ENCODE assay signal across 24 cellular contexts in the genomic region with DNA sequence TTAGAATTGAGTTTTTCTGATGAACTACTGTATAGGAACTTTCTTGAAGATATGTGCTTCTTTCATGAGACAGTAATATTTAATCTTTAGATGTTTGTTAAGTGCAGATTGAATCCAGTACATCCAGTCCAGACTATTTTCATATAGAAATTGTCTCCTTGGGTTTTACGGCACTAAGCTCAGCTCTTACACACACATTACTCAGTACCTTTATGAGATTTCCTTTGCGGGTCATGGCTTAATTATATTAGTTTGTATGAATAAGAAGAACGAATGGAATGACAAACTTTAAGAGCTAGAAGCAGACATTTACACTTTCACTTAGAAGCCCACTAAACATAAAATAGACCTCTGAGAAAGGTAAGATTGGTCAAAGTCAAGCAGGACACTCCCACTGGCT.
DNase-seq lines count a peak whose midpoint lies in the region; ATAC-seq and TF ChIP-seq lines count a peak whose summit lies in the region.
"Had no signal": no experiment of that assay in that cellular context is flagged by ENCODE, and none has a peak within 500 bp of the region (broad histone marks: within the 10 kb centered on the region; RNA-seq: fewer than 3 reads in every experiment).

No MANE protein-coding gene starts in this region.

- no peak overlapping the region for H3K4me3 Mint-ChIP-seq in activated T-cell treated with anti-CD3 and anti-CD28 coated beads, Interleukin-2, amount 50 U/mL, for 72 hours
- H3K4me3 Mint-ChIP-seq in activated T-cell treated with anti-CD3 and anti-CD28 coated beads, Interleukin-2, amount 50 U/mL, for 4 hours: no peak overlapping the region
- H3K4me3 Mint-ChIP-seq: CD14-positive monocyte; CD4-positive, alpha-beta memory T cell; CD4-positive, CD25-positive, alpha-beta regulatory T cell; CD8-positive, alpha-beta memory T cell had no signal

- H3K27me3 Mint-ChIP-seq in activated T-cell treated with anti-CD3 and anti-CD28 coated beads, Interleukin-2, amount 50 U/mL, for 72 hours (ENCODE audit: low read depth): no peaks in the 10 kb centered on the region
- no peaks in the 10 kb centered on the region for H3K27me3 Mint-ChIP-seq in activated T-cell treated with anti-CD3 and anti-CD28 coated beads, Interleukin-2, amount 50 U/mL, for 4 hours (ENCODE audit: low read depth)
- H3K27me3 Mint-ChIP-seq: CD4-positive, alpha-beta memory T cell; CD4-positive, CD25-positive, alpha-beta regulatory T cell; CD8-positive, alpha-beta memory T cell had no signal

- peaks cover 11% of the 10 kb centered on the region for H3K4me1 Mint-ChIP-seq in activated T-cell treated with anti-CD3 and anti-CD28 coated beads, Interleukin-2, amount 50 U/mL, for 72 hours (ENCODE audit: low read depth)
- no peaks in the 10 kb centered on the region for H3K4me1 Mint-ChIP-seq in activated T-cell treated with anti-CD3 and anti-CD28 coated beads, Interleukin-2, amount 50 U/mL, for 4 hours (ENCODE audit: low read depth)
- H3K4me1 Mint-ChIP-seq: CD14-positive monocyte; CD4-positive, alpha-beta memory T cell; CD4-positive, CD25-positive, alpha-beta regulatory T cell; CD8-positive, alpha-beta memory T cell had no signal

- intact Hi-C loops in IMR-90 (cut with micrococcal nuclease) (no loop called here), PC-3 (cut with micrococcal nuclease) (no loop called here), uterus (cut with DNase I; ENCODE audit: low total_unique reads) (no loop called here)

- H4K91ac ChIP-seq in IMR-90 (ENCODE audit: insufficient read depth, low read depth, low read length): peak overlapping the region; percentile 45; the same call in 1 of the 2 replicates

- H3K27ac ChIP-seq in IMR-90 (ENCODE audit: insufficient read depth, low read length) (no peak overlapping the region), PC-3 (ENCODE audit: low read length) (peak overlapping the region; percentile 3; the same call in 1 of the 2 replicates), osteoblast (ENCODE audit: low read depth, low read length) (no peak overlapping the region), uterus (no peak overlapping the region)
- H3K27ac ChIP-seq: 22Rv1, A549, BLaER1 had no signal

- POLR2A ChIA-PET in IMR-90 (lab: Charles Lee; ENCODE audit: unreplicated experiment) (no interaction called here), PC-3 (lab: Charles Lee; ENCODE audit: unreplicated experiment) (no interaction called here)

- TF ChIP-seq POLR2A in IMR-90 (IDR thresholded peaks at IDR 0.05; ENCODE audit: low read depth, low read length) (no peak), uterus (IDR thresholded peaks at IDR 0.05) (no peak)

- no peak for DNase-seq in activated T-cell treated with anti-CD3 and anti-CD28 coated beads, Interleukin-2, amount 50 U/mL, for 72 hours
- DNase-seq in activated T-cell treated with anti-CD3 and anti-CD28 coated beads, Interleukin-2, amount 50 U/mL, for 4 hours: no peak
- DNase-seq in IMR-90: no peak
- DNase-seq in PC-3: peak; percentile 62
- DNase-seq in osteoblast (ENCODE audit: insufficient read length, low spot score, missing footprints): peak; percentile 6
- DNase-seq in activated gamma-delta T cell treated with Interleukin-2 at 50 U/mL for 16 hours: no peak
- DNase-seq in AG08395 (ENCODE audit: low spot score): no peak
- no peak for DNase-seq in uterus
- DNase-seq: BE2C; C1 segment of cervical spinal cord; CD4-positive, alpha-beta memory T cell; CD4-positive, CD25-positive, alpha-beta regulatory T cell; CD8-positive, alpha-beta memory T cell; COR-L47; DMS 273 treated with DMSO at 0.1 percent for 48 hours; DMS153; DMS53; DMS79; DND-41; GF-D8 had no signal

- peaks cover 0 to 3% of the 10 kb centered on the region in 2 donors for H3K36me3 Mint-ChIP-seq in activated T-cell treated with anti-CD3 and anti-CD28 coated beads, Interleukin-2, amount 50 U/mL, for 72 hours (ENCODE audit: insufficient read depth in 2 of 2)
- no peaks in the 10 kb centered on the region for H3K36me3 Mint-ChIP-seq in activated T-cell treated with anti-CD3 and anti-CD28 coated beads, Interleukin-2, amount 50 U/mL, for 4 hours (ENCODE audit: insufficient read depth)
- H3K36me3 Mint-ChIP-seq: CD14-positive monocyte; CD4-positive, alpha-beta memory T cell; CD4-positive, CD25-positive, alpha-beta regulatory T cell; CD8-positive, alpha-beta memory T cell had no signal

- H3K4me3 ChIP-seq in IMR-90 (ENCODE audit: insufficient read depth, low read depth, low read length): no peak overlapping the region
- H3K4me3 ChIP-seq in PC-3 (ENCODE audit: low read length): no peak overlapping the region
- no peak overlapping the region for H3K4me3 ChIP-seq in osteoblast (ENCODE audit: insufficient read depth, low read length)
- no peak overlapping the region for H3K4me3 ChIP-seq in uterus
- H3K4me3 ChIP-seq: A549, BLaER1 had no signal

- H3K4ac ChIP-seq in IMR-90 (ENCODE audit: low read depth, low read length): no peak overlapping the region

- H3K36me3 ChIP-seq in IMR-90 (ENCODE audit: control insufficient read depth, insufficient read depth, low read length) (no peaks in the 10 kb centered on the region), PC-3 (ENCODE audit: low read depth, low read length) (no peaks in the 10 kb centered on the region), osteoblast (ENCODE audit: insufficient read depth, low read length) (no peaks in the 10 kb centered on the region), uterus (no peaks in the 10 kb centered on the region)
- H3K36me3 ChIP-seq: BE2C, BLaER1 had no signal

- no CpG with 5 or more reads among the region's 3 CpGs for WGBS in IMR-90 (ENCODE audit: extremely low coverage in 2 of 2, insufficient read length in 1 of 2), 2 experiments

- peaks cover 2 to 3% of the 10 kb centered on the region in 2 donors for H3K9me3 Mint-ChIP-seq in activated T-cell treated with anti-CD3 and anti-CD28 coated beads, Interleukin-2, amount 50 U/mL, for 72 hours
- H3K9me3 Mint-ChIP-seq in activated T-cell treated with anti-CD3 and anti-CD28 coated beads, Interleukin-2, amount 50 U/mL, for 4 hours: no peaks in the 10 kb centered on the region

- no peaks in the 10 kb centered on the region for H3K27me3 ChIP-seq in IMR-90 (ENCODE audit: control insufficient read depth, insufficient read depth, low read length)
- H3K27me3 ChIP-seq in PC-3 (ENCODE audit: low read length): no peaks in the 10 kb centered on the region
- H3K27me3 ChIP-seq in osteoblast (ENCODE audit: insufficient read depth, low read length): no peaks in the 10 kb centered on the region
- H3K27me3 ChIP-seq in uterus: no peaks in the 10 kb centered on the region
- H3K27me3 ChIP-seq: BE2C, BLaER1 had no signal

- no peak overlapping the region for H4K5ac ChIP-seq in IMR-90 (ENCODE audit: low read depth, low read length)

- H3K4me2 ChIP-seq in IMR-90 (ENCODE audit: low read depth, low read length) (no peak overlapping the region), PC-3 (ENCODE audit: low read length) (0 out of 2 replicates have a peak overlapping the region, but pooled peaks have one; percentile 7), osteoblast (ENCODE audit: insufficient read depth, low read length) (no peak overlapping the region)
- H3K4me2 ChIP-seq: A549, BLaER1 had no signal

- H3K14ac ChIP-seq in IMR-90 (replicated peaks; ENCODE audit: low read depth, low read length): no peak overlapping the region

- in situ Hi-C loops in IMR-90 (cut with MboI; ENCODE audit: low sequenced_read_pairs): no loop called here

- H4K8ac ChIP-seq in IMR-90 (ENCODE audit: low read depth in 2 of 2, low read length in 2 of 2): no peak overlapping the region

- H3K23ac ChIP-seq in IMR-90 (ENCODE audit: low read depth, low read length): no peak overlapping the region

- H2AK5ac ChIP-seq in IMR-90 (ENCODE audit: low read depth, low read length): no peak overlapping the region

- no peak overlapping the region for H2BK20ac ChIP-seq in IMR-90 (ENCODE audit: low read depth, low read length)

- H4K20me1 ChIP-seq in IMR-90 (ENCODE audit: insufficient read depth, low read length) (no peaks in the 10 kb centered on the region), PC-3 (ENCODE audit: low read length) (no peaks in the 10 kb centered on the region), osteoblast (ENCODE audit: insufficient read depth, low read length) (no peaks in the 10 kb centered on the region)
- H4K20me1 ChIP-seq: BLaER1 had no signal

- peak overlapping the region; percentile 23; the same call in 1 of the 2 replicates for H2BK120ac ChIP-seq in IMR-90 (ENCODE audit: low read depth, low read length)

- H3K9ac ChIP-seq in IMR-90 (ENCODE audit: low read depth, low read length) (no peak overlapping the region), PC-3 (ENCODE audit: low read length) (no peak overlapping the region)
- H3K9ac ChIP-seq: BLaER1 had no signal

- no peak overlapping the region for H2AFZ ChIP-seq in IMR-90 (replicated peaks; ENCODE audit: low read length, poor library complexity)
- H2AFZ ChIP-seq in PC-3 (ENCODE audit: low read length): no peak overlapping the region
- H2AFZ ChIP-seq in osteoblast (ENCODE audit: low read length): no peak overlapping the region

- TF ChIP-seq RAD21 in IMR-90 (IDR thresholded peaks at IDR 0.05; ENCODE audit: low read length): no peak

- no peak overlapping the region for H2BK5ac ChIP-seq in IMR-90 (ENCODE audit: low read depth, low read length, poor library complexity, severe bottlenecking)

- BruUV-seq in IMR-90 (replicated peaks; lab: Mats Ljungman, UMichigan) (no TSS peak), PC-3 (replicated peaks; lab: Mats Ljungman, UMichigan) (no TSS peak)

- H3K27ac Mint-ChIP-seq in activated T-cell treated with anti-CD3 and anti-CD28 coated beads, Interleukin-2, amount 50 U/mL, for 72 hours: peak overlapping the region; percentile 15
- H3K27ac Mint-ChIP-seq: CD14-positive monocyte; CD4-positive, alpha-beta memory T cell; CD4-positive, CD25-positive, alpha-beta regulatory T cell; CD8-positive, alpha-beta memory T cell had no signal

- no peaks in the 10 kb centered on the region for H3K9me2 ChIP-seq in PC-3 (replicated peaks; ENCODE audit: low read length)

- TF ChIP-seq CTCF in IMR-90 (conservative IDR thresholded peaks at IDR 0.05; ENCODE audit: low read depth, low read length) (no peak), PC-3 (conservative IDR thresholded peaks at IDR 0.05; ENCODE audit: low read depth, low read length) (no peak), osteoblast (IDR thresholded peaks at IDR 0.05; ENCODE audit: extremely low read depth, low read depth, low read length) (no peak), uterus (IDR thresholded peaks at IDR 0.05) (no peak)

- no peaks in the 10 kb centered on the region for H3K79me2 ChIP-seq in PC-3 (ENCODE audit: low read length)
- H3K79me2 ChIP-seq in osteoblast (ENCODE audit: insufficient read depth, low read length): no peaks in the 10 kb centered on the region

- dilution Hi-C loops in IMR-90 (cut with HindIII; ENCODE audit: low sequenced_read_pairs, unreplicated experiment): no loop called here

- no peaks in the 10 kb centered on the region for H3F3A ChIP-seq in PC-3 (ENCODE audit: low read length, unreplicated experiment)

- no peaks in the 10 kb centered on the region for H3K9me1 ChIP-seq in IMR-90 (ENCODE audit: insufficient read depth, low read length)

- H3K79me1 ChIP-seq in IMR-90 (ENCODE audit: low read depth in 1 of 2, low read length in 2 of 2): no peaks in the 10 kb centered on the region

- no peaks in the 10 kb centered on the region for H3K9me3 ChIP-seq in IMR-90 (ENCODE audit: control insufficient read depth, insufficient read depth, low read length)
- H3K9me3 ChIP-seq in PC-3 (ENCODE audit: low read length): no peaks in the 10 kb centered on the region
- no peaks in the 10 kb centered on the region for H3K9me3 ChIP-seq in osteoblast (ENCODE audit: low read depth, low read length)
- no peaks in the 10 kb centered on the region for H3K9me3 ChIP-seq in uterus
- H3K9me3 ChIP-seq: BE2C, BLaER1 had no signal

- no peak for ATAC-seq in activated T-cell treated with anti-CD3 and anti-CD28 coated beads, Interleukin-2, amount 50 U/mL, for 72 hours (replicated peaks in 1 of 2)
- no peak for ATAC-seq in activated T-cell treated with anti-CD3 and anti-CD28 coated beads, Interleukin-2, amount 50 U/mL, for 4 hours
- ATAC-seq in IMR-90 (ENCODE audit: low read depth): no peak
- ATAC-seq in PC-3: peak; percentile 98
- ATAC-seq: A549 had no signal

- no peak overlapping the region for H3K56ac ChIP-seq in IMR-90 (ENCODE audit: extremely low read depth, insufficient read depth, low read length)

- H2AK9ac ChIP-seq in IMR-90 (replicated peaks; ENCODE audit: low read depth, low read length, poor library complexity): no peak overlapping the region

- H3K18ac ChIP-seq in IMR-90 (ENCODE audit: low read depth, low read length): no peak overlapping the region

- CTCF ChIA-PET in IMR-90 (lab: Yijun Ruan, JAX) (no interaction called here), PC-3 (lab: Charles Lee) (no interaction called here)

- peak overlapping the region; percentile 54; the same call in 1 of the 3 replicates for H2BK15ac ChIP-seq in IMR-90 (ENCODE audit: low read depth, low read length)

- no peaks in the 10 kb centered on the region; the same call in 1 of the 2 replicates for H3K4me1 ChIP-seq in IMR-90 (ENCODE audit: control insufficient read depth, insufficient read depth, low read length)
- peaks cover 12% of the 10 kb centered on the region; the same call in 1 of the 2 replicates for H3K4me1 ChIP-seq in PC-3 (ENCODE audit: insufficient read depth, low read length)
- H3K4me1 ChIP-seq in osteoblast (ENCODE audit: insufficient read depth, low read length): peaks cover 10% of the 10 kb centered on the region
- no peaks in the 10 kb centered on the region for H3K4me1 ChIP-seq in uterus
- H3K4me1 ChIP-seq: A549, BE2C had no signal

Comparison
In these comparisons a context has a peak if more than half of its experiments do, and no peak if none do; other contexts are left out.
1. DNase-seq: peak in PC-3 (single experiment) and osteoblast (single experiment); none in activated T-cell treated with anti-CD3 and anti-CD28 coated beads, Interleukin-2, amount 50 U/mL, for 72 hours (0 of 2), activated T-cell treated with anti-CD3 and anti-CD28 coated beads, Interleukin-2, amount 50 U/mL, for 4 hours (single experiment), IMR-90 (single experiment), activated gamma-delta T cell treated with Interleukin-2 at 50 U/mL for 16 hours (single experiment), AG08395 (single experiment) and uterus (0 of 2).